Comparison of ENCODE assay signal across 1 cellular context in the genomic region with DNA sequence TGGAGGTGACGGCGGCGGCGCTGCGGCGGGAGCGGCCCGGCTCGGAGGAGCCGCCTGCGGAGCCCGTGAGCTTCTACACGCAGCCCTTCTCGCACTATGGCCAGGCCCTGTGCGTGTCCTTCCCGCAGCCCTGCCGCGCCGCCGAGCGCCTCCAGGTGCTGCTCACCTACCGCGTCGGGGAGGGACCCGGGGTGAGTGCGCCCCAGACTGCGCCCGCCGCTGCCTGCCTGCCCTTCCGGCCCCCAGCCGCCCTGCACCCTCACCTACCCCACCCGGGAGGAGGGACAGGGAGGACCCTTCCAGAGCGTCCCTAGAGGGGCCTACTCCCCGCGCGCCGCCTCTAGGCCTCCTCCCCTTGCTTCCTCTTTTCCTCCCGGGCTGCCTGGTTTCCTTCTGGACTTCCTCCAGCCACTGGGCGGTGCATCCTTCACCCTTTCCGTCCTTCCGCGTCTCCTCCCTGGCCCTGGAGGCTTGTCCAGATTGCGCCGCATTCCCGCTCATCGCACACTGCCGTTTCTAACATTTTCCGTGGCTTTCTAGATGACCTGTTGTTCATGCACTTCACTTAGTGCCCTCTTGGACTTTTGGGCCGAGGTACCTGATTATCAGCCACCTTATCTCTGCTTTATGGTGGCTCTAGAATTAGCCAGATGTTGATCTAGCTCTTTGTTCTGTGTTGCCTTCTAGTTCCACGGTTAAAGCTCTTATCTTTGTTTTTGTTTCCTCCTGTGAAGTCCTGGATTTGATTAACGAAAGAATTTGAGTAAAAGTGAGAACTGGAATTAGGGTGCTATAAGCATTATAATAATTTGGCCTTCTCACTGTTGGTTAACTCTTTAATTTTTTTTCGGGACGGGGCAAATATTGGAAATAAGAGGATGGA.
A peak's percentile ranks its signal among the peaks of the same experiment; 100 is the strongest.
TF ChIP-seq lines count a peak whose summit lies in the region.

No MANE protein-coding gene starts in this region.

TF ChIP-seq in WTC11, 78 proteins besides CTCF, POLR2A, EP300 and RAD21 (continues in another document):
- TF ChIP-seq, protein P1, sequence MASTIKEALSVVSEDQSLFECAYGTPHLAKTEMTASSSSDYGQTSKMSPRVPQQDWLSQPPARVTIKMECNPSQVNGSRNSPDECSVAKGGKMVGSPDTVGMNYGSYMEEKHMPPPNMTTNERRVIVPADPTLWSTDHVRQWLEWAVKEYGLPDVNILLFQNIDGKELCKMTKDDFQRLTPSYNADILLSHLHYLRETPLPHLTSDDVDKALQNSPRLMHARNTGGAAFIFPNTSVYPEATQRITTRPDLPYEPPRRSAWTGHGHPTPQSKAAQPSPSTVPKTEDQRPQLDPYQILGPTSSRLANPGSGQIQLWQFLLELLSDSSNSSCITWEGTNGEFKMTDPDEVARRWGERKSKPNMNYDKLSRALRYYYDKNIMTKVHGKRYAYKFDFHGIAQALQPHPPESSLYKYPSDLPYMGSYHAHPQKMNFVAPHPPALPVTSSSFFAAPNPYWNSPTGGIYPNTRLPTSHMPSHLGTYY (CRISPR knock-in tag; IDR thresholded peaks at IDR 0.05), result no peak
- TF ChIP-seq IRF2 (CRISPR knock-in tag; IDR thresholded peaks at IDR 0.05; ENCODE audit: borderline replicate concordance, low read depth) (no peak), SP1 (CRISPR knock-in tag; conservative IDR thresholded peaks at IDR 0.05) (peak; percentile 55), EMX1 (CRISPR knock-in tag; IDR thresholded peaks at IDR 0.05) (no peak), CBFB (CRISPR knock-in tag; IDR thresholded peaks at IDR 0.05; ENCODE audit: low read depth) (no peak), KAT7 (CRISPR knock-in tag; IDR thresholded peaks at IDR 0.05; ENCODE audit: borderline replicate concordance) (peak; percentile 93; the same call in 1 of the 2 replicates), NR1H2 (CRISPR knock-in tag; IDR thresholded peaks at IDR 0.05) (no peak), JAZF1 (CRISPR knock-in tag; IDR thresholded peaks at IDR 0.05) (no peak), ZNF423 (CRISPR knock-in tag; IDR thresholded peaks at IDR 0.05) (no peak), ZNF232 (CRISPR knock-in tag; IDR thresholded peaks at IDR 0.05) (no peak; the same call in 1 of the 2 replicates), FOXP1 (CRISPR knock-in tag; IDR thresholded peaks at IDR 0.05; ENCODE audit: borderline replicate concordance) (peak; percentile 81), FOXJ3 (CRISPR knock-in tag; IDR thresholded peaks at IDR 0.05; ENCODE audit: borderline replicate concordance) (no peak), ZNF138 (CRISPR knock-in tag; conservative IDR thresholded peaks at IDR 0.05) (no peak), SOX15 (CRISPR knock-in tag; IDR thresholded peaks at IDR 0.05) (no peak), GTF2I (CRISPR knock-in tag; conservative IDR thresholded peaks at IDR 0.05) (no peak), ZNF671 (CRISPR knock-in tag; IDR thresholded peaks at IDR 0.05) (no peak), ZNF317 (CRISPR knock-in tag; IDR thresholded peaks at IDR 0.05; ENCODE audit: borderline replicate concordance, low read depth) (no peak)
- TF ChIP-seq, protein P2, sequence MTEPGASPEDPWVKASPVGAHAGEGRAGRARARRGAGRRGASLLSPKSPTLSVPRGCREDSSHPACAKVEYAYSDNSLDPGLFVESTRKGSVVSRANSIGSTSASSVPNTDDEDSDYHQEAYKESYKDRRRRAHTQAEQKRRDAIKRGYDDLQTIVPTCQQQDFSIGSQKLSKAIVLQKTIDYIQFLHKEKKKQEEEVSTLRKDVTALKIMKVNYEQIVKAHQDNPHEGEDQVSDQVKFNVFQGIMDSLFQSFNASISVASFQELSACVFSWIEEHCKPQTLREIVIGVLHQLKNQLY (CRISPR knock-in tag; IDR thresholded peaks at IDR 0.05), result no peak
- TF ChIP-seq, protein P3, sequence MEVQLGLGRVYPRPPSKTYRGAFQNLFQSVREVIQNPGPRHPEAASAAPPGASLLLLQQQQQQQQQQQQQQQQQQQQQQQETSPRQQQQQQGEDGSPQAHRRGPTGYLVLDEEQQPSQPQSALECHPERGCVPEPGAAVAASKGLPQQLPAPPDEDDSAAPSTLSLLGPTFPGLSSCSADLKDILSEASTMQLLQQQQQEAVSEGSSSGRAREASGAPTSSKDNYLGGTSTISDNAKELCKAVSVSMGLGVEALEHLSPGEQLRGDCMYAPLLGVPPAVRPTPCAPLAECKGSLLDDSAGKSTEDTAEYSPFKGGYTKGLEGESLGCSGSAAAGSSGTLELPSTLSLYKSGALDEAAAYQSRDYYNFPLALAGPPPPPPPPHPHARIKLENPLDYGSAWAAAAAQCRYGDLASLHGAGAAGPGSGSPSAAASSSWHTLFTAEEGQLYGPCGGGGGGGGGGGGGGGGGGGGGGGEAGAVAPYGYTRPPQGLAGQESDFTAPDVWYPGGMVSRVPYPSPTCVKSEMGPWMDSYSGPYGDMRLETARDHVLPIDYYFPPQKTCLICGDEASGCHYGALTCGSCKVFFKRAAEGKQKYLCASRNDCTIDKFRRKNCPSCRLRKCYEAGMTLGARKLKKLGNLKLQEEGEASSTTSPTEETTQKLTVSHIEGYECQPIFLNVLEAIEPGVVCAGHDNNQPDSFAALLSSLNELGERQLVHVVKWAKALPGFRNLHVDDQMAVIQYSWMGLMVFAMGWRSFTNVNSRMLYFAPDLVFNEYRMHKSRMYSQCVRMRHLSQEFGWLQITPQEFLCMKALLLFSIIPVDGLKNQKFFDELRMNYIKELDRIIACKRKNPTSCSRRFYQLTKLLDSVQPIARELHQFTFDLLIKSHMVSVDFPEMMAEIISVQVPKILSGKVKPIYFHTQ (CRISPR knock-in tag; IDR thresholded peaks at IDR 0.05), result no peak
- TF ChIP-seq, protein P4, sequence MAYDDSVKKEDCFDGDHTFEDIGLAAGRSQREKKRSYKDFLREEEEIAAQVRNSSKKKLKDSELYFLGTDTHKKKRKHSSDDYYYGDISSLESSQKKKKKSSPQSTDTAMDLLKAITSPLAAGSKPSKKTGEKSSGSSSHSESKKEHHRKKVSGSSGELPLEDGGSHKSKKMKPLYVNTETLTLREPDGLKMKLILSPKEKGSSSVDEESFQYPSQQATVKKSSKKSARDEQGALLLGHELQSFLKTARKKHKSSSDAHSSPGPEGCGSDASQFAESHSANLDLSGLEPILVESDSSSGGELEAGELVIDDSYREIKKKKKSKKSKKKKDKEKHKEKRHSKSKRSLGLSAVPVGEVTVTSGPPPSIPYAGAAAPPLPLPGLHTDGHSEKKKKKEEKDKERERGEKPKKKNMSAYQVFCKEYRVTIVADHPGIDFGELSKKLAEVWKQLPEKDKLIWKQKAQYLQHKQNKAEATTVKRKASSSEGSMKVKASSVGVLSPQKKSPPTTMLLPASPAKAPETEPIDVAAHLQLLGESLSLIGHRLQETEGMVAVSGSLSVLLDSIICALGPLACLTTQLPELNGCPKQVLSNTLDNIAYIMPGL (CRISPR knock-in tag; IDR thresholded peaks at IDR 0.05), result peak; percentile 96
- TF ChIP-seq, protein P5, sequence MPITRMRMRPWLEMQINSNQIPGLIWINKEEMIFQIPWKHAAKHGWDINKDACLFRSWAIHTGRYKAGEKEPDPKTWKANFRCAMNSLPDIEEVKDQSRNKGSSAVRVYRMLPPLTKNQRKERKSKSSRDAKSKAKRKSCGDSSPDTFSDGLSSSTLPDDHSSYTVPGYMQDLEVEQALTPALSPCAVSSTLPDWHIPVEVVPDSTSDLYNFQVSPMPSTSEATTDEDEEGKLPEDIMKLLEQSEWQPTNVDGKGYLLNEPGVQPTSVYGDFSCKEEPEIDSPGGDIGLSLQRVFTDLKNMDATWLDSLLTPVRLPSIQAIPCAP (CRISPR knock-in tag; IDR thresholded peaks at IDR 0.05), result no peak
- TF ChIP-seq, protein P6, sequence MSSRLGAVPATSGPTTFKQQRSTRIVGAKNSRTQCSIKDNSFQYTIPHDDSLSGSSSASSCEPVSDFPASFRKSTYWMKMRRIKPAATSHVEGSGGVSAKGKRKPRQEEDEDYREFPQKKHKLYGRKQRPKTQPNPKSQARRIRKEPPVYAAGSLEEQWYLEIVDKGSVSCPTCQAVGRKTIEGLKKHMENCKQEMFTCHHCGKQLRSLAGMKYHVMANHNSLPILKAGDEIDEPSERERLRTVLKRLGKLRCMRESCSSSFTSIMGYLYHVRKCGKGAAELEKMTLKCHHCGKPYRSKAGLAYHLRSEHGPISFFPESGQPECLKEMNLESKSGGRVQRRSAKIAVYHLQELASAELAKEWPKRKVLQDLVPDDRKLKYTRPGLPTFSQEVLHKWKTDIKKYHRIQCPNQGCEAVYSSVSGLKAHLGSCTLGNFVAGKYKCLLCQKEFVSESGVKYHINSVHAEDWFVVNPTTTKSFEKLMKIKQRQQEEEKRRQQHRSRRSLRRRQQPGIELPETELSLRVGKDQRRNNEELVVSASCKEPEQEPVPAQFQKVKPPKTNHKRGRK (CRISPR knock-in tag; IDR thresholded peaks at IDR 0.05; ENCODE audit: borderline replicate concordance), result no peak
- TF ChIP-seq, protein P7, sequence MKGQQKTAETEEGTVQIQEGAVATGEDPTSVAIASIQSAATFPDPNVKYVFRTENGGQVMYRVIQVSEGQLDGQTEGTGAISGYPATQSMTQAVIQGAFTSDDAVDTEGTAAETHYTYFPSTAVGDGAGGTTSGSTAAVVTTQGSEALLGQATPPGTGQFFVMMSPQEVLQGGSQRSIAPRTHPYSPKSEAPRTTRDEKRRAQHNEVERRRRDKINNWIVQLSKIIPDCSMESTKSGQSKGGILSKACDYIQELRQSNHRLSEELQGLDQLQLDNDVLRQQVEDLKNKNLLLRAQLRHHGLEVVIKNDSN (CRISPR knock-in tag; IDR thresholded peaks at IDR 0.05), result no peak
- TF ChIP-seq, protein P8, sequence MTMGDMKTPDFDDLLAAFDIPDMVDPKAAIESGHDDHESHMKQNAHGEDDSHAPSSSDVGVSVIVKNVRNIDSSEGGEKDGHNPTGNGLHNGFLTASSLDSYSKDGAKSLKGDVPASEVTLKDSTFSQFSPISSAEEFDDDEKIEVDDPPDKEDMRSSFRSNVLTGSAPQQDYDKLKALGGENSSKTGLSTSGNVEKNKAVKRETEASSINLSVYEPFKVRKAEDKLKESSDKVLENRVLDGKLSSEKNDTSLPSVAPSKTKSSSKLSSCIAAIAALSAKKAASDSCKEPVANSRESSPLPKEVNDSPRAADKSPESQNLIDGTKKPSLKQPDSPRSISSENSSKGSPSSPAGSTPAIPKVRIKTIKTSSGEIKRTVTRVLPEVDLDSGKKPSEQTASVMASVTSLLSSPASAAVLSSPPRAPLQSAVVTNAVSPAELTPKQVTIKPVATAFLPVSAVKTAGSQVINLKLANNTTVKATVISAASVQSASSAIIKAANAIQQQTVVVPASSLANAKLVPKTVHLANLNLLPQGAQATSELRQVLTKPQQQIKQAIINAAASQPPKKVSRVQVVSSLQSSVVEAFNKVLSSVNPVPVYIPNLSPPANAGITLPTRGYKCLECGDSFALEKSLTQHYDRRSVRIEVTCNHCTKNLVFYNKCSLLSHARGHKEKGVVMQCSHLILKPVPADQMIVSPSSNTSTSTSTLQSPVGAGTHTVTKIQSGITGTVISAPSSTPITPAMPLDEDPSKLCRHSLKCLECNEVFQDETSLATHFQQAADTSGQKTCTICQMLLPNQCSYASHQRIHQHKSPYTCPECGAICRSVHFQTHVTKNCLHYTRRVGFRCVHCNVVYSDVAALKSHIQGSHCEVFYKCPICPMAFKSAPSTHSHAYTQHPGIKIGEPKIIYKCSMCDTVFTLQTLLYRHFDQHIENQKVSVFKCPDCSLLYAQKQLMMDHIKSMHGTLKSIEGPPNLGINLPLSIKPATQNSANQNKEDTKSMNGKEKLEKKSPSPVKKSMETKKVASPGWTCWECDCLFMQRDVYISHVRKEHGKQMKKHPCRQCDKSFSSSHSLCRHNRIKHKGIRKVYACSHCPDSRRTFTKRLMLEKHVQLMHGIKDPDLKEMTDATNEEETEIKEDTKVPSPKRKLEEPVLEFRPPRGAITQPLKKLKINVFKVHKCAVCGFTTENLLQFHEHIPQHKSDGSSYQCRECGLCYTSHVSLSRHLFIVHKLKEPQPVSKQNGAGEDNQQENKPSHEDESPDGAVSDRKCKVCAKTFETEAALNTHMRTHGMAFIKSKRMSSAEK (CRISPR knock-in tag; IDR thresholded peaks at IDR 0.05; ENCODE audit: borderline replicate concordance), result no peak
- TF ChIP-seq, protein P9, sequence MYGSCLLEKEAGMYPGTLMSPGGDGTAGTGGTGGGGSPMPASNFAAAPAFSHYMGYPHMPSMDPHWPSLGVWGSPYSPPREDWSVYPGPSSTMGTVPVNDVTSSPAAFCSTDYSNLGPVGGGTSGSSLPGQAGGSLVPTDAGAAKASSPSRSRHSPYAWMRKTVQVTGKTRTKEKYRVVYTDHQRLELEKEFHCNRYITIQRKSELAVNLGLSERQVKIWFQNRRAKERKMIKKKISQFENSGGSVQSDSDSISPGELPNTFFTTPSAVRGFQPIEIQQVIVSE (CRISPR knock-in tag; IDR thresholded peaks at IDR 0.05; ENCODE audit: borderline replicate concordance), result no peak
- TF ChIP-seq, protein P10, sequence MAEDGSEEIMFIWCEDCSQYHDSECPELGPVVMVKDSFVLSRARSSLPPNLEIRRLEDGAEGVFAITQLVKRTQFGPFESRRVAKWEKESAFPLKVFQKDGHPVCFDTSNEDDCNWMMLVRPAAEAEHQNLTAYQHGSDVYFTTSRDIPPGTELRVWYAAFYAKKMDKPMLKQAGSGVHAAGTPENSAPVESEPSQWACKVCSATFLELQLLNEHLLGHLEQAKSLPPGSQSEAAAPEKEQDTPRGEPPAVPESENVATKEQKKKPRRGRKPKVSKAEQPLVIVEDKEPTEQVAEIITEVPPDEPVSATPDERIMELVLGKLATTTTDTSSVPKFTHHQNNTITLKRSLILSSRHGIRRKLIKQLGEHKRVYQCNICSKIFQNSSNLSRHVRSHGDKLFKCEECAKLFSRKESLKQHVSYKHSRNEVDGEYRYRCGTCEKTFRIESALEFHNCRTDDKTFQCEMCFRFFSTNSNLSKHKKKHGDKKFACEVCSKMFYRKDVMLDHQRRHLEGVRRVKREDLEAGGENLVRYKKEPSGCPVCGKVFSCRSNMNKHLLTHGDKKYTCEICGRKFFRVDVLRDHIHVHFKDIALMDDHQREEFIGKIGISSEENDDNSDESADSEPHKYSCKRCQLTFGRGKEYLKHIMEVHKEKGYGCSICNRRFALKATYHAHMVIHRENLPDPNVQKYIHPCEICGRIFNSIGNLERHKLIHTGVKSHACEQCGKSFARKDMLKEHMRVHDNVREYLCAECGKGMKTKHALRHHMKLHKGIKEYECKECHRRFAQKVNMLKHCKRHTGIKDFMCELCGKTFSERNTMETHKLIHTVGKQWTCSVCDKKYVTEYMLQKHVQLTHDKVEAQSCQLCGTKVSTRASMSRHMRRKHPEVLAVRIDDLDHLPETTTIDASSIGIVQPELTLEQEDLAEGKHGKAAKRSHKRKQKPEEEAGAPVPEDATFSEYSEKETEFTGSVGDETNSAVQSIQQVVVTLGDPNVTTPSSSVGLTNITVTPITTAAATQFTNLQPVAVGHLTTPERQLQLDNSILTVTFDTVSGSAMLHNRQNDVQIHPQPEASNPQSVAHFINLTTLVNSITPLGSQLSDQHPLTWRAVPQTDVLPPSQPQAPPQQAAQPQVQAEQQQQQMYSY (CRISPR knock-in tag; IDR thresholded peaks at IDR 0.05), result no peak
- TF ChIP-seq, protein P11, sequence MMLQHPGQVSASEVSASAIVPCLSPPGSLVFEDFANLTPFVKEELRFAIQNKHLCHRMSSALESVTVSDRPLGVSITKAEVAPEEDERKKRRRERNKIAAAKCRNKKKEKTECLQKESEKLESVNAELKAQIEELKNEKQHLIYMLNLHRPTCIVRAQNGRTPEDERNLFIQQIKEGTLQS (CRISPR knock-in tag; conservative IDR thresholded peaks at IDR 0.05), result 0 out of 2 replicates have a peak, but pooled peaks have one; percentile 38
